ENCODE assay signal across 1 cellular context in the genomic region with DNA sequence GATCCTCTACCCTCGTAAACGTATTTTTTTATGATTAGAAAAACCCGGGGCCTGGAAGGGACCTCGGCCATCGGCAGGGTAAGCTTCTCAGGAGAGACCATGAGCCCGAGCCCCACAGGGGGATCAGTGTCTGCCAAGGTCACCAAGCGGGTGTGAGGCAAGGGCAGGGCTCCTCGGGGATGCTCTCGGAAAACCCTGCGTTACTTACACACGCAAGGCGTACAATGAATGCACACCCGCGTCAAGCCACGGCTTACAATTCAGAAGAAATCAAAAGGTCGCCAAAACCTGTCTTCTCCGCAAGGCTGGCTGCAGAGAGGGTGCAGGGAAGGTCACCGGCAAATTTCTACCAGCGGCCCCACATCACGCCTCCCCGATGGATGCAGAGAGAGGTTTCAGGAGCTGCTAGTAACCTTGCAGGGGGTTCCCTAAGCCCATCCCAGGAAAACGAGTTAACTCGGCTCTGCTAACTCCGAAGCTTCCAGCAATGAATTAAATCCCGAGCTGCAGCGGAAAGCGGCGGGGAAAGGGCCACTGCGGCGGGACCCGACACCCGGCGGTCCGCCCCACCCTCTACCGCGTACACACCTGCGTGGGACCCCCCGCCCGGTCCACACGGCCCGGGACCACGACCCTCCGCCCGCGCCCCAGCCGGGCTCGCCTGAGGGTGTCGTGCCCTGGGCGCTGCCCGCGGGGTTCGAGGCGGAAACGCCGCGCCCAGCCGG.
TF ChIP-seq lines count a peak whose summit lies in the region.

No MANE protein-coding gene starts in this region.

TF ChIP-seq in HEK293, 187 proteins besides CTCF, POLR2A, EP300 and RAD21 (continued from another document):
- TF ChIP-seq, protein P1, sequence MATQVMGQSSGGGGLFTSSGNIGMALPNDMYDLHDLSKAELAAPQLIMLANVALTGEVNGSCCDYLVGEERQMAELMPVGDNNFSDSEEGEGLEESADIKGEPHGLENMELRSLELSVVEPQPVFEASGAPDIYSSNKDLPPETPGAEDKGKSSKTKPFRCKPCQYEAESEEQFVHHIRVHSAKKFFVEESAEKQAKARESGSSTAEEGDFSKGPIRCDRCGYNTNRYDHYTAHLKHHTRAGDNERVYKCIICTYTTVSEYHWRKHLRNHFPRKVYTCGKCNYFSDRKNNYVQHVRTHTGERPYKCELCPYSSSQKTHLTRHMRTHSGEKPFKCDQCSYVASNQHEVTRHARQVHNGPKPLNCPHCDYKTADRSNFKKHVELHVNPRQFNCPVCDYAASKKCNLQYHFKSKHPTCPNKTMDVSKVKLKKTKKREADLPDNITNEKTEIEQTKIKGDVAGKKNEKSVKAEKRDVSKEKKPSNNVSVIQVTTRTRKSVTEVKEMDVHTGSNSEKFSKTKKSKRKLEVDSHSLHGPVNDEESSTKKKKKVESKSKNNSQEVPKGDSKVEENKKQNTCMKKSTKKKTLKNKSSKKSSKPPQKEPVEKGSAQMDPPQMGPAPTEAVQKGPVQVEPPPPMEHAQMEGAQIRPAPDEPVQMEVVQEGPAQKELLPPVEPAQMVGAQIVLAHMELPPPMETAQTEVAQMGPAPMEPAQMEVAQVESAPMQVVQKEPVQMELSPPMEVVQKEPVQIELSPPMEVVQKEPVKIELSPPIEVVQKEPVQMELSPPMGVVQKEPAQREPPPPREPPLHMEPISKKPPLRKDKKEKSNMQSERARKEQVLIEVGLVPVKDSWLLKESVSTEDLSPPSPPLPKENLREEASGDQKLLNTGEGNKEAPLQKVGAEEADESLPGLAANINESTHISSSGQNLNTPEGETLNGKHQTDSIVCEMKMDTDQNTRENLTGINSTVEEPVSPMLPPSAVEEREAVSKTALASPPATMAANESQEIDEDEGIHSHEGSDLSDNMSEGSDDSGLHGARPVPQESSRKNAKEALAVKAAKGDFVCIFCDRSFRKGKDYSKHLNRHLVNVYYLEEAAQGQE (tag by site-specific recombination; IDR thresholded peaks at IDR 0.05): no peak
- TF ChIP-seq ZSCAN23 (tag by site-specific recombination; IDR thresholded peaks at IDR 0.05) (no peak), ZNF239 (tag by site-specific recombination; IDR thresholded peaks at IDR 0.05) (no peak), ZNF423 (tag by site-specific recombination; IDR thresholded peaks at IDR 0.05) (no peak), GLI2 (tag by site-specific recombination; IDR thresholded peaks at IDR 0.05; ENCODE audit: borderline replicate concordance, low read depth) (no peak), KLF1 (tag by site-specific recombination; IDR thresholded peaks at IDR 0.05) (no peak), ZBTB48 (tag by site-specific recombination; IDR thresholded peaks at IDR 0.05) (peak; percentile 66; the same call in 1 of the 2 replicates), ZFP41 (tag by site-specific recombination; IDR thresholded peaks at IDR 0.05; ENCODE audit: borderline replicate concordance) (no peak), ZNF747 (tag by site-specific recombination; IDR thresholded peaks at IDR 0.05) (no peak), ZNF510 (tag by site-specific recombination; IDR thresholded peaks at IDR 0.05; ENCODE audit: insufficient replicate concordance) (no peak)
- TF ChIP-seq, protein P2, sequence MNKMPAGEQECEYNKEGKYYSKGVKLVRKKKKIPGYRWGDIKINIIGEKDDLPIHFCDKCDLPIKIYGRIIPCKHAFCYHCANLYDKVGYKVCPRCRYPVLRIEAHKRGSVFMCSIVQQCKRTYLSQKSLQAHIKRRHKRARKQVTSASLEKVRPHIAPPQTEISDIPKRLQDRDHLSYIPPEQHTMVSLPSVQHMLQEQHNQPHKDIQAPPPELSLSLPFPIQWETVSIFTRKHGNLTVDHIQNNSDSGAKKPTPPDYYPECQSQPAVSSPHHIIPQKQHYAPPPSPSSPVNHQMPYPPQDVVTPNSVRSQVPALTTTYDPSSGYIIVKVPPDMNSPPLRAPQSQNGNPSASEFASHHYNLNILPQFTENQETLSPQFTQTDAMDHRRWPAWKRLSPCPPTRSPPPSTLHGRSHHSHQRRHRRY (tag by site-specific recombination; IDR thresholded peaks at IDR 0.05): no peak
- TF ChIP-seq, protein P3, sequence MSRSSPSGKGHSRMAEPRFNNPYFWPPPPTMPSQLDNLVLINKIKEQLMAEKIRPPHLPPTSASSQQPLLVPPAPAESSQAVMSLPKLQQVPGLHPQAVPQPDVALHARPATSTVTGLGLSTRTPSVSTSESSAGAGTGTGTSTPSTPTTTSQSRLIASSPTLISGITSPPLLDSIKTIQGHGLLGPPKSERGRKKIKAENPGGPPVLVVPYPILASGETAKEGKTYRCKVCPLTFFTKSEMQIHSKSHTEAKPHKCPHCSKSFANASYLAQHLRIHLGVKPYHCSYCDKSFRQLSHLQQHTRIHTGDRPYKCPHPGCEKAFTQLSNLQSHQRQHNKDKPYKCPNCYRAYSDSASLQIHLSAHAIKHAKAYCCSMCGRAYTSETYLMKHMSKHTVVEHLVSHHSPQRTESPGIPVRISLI (tag by site-specific recombination; IDR thresholded peaks at IDR 0.05): no peak
- TF ChIP-seq, protein P4, sequence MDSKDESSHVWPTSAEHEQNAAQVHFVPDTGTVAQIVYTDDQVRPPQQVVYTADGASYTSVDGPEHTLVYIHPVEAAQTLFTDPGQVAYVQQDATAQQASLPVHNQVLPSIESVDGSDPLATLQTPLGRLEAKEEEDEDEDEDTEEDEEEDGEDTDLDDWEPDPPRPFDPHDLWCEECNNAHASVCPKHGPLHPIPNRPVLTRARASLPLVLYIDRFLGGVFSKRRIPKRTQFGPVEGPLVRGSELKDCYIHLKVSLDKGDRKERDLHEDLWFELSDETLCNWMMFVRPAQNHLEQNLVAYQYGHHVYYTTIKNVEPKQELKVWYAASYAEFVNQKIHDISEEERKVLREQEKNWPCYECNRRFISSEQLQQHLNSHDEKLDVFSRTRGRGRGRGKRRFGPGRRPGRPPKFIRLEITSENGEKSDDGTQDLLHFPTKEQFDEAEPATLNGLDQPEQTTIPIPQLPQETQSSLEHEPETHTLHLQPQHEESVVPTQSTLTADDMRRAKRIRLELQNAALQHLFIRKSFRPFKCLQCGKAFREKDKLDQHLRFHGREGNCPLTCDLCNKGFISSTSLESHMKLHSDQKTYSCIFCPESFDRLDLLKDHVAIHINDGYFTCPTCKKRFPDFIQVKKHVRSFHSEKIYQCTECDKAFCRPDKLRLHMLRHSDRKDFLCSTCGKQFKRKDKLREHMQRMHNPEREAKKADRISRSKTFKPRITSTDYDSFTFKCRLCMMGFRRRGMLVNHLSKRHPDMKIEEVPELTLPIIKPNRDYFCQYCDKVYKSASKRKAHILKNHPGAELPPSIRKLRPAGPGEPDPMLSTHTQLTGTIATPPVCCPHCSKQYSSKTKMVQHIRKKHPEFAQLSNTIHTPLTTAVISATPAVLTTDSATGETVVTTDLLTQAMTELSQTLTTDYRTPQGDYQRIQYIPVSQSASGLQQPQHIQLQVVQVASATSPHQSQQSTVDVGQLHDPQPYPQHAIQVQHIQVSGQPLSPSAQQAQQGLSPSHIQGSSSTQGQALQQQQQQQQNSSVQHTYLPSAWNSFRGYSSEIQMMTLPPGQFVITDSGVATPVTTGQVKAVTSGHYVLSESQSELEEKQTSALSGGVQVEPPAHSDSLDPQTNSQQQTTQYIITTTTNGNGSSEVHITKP (tag by site-specific recombination; IDR thresholded peaks at IDR 0.05): peak; percentile 95
- TF ChIP-seq, protein P5, sequence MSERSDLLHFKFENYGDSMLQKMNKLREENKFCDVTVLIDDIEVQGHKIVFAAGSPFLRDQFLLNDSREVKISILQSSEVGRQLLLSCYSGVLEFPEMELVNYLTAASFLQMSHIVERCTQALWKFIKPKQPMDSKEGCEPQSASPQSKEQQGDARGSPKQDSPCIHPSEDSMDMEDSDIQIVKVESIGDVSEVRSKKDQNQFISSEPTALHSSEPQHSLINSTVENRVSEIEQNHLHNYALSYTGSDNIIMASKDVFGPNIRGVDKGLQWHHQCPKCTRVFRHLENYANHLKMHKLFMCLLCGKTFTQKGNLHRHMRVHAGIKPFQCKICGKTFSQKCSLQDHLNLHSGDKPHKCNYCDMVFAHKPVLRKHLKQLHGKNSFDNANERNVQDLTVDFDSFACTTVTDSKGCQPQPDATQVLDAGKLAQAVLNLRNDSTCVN (tag by site-specific recombination; optimal IDR thresholded peaks at IDR 0.05): peak; percentile 16
- TF ChIP-seq, protein P6, sequence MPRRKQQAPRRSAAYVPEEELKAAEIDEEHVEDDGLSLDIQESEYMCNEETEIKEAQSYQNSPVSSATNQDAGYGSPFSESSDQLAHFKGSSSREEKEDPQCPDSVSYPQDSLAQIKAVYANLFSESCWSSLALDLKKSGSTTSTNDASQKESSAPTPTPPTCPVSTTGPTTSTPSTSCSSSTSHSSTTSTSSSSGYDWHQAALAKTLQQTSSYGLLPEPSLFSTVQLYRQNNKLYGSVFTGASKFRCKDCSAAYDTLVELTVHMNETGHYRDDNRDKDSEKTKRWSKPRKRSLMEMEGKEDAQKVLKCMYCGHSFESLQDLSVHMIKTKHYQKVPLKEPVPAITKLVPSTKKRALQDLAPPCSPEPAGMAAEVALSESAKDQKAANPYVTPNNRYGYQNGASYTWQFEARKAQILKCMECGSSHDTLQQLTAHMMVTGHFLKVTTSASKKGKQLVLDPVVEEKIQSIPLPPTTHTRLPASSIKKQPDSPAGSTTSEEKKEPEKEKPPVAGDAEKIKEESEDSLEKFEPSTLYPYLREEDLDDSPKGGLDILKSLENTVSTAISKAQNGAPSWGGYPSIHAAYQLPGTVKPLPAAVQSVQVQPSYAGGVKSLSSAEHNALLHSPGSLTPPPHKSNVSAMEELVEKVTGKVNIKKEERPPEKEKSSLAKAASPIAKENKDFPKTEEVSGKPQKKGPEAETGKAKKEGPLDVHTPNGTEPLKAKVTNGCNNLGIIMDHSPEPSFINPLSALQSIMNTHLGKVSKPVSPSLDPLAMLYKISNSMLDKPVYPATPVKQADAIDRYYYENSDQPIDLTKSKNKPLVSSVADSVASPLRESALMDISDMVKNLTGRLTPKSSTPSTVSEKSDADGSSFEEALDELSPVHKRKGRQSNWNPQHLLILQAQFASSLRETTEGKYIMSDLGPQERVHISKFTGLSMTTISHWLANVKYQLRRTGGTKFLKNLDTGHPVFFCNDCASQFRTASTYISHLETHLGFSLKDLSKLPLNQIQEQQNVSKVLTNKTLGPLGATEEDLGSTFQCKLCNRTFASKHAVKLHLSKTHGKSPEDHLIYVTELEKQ (tag by site-specific recombination; IDR thresholded peaks at IDR 0.05; ENCODE audit: borderline replicate concordance): no peak
- TF ChIP-seq, protein P7, sequence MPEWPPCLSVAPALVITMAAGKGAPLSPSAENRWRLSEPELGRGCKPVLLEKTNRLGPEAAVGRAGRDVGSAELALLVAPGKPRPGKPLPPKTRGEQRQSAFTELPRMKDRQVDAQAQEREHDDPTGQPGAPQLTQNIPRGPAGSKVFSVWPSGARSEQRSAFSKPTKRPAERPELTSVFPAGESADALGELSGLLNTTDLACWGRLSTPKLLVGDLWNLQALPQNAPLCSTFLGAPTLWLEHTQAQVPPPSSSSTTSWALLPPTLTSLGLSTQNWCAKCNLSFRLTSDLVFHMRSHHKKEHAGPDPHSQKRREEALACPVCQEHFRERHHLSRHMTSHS (tag by site-specific recombination; IDR thresholded peaks at IDR 0.05): no peak
